8 cellular contexts compared by ENCODE assay signal in genomic region chr2:28751956-28752607, GRCh38. TPM values are rescaled to one million over a fixed set of nuclear protein-coding genes. Genes with fewer than 3 reads are reported as not detected.
DNase-seq lines count a peak whose midpoint lies in the region; ATAC-seq and TF ChIP-seq lines count a peak whose summit lies in the region.

No MANE protein-coding gene starts in this region.

- H3K9me3 ChIP-seq in CD4-positive, alpha-beta memory T cell (ENCODE audit: control insufficient read depth in 1 of 2, low read length in 2 of 2): no peaks in the 10 kb centered on the region

- POLR2A ChIA-PET in CD4-positive, alpha-beta memory T cell (lab: Charles Lee; ENCODE audit: partially characterized antibody): interaction anchor here (0.6 to 6.9 kb wide), 27 partner anchors 9 to 364 kb away, joined by 3 to 97 read pairs (median 5); partner anchors contain the start of genes FOSL2 and TRMT61B

- H3K4me3 ChIP-seq in CD4-positive, alpha-beta memory T cell (ENCODE audit: low read length in 2 of 2): peak overlapping the region; percentile 74 to 94
- peak overlapping the region; percentile 83 to 94 for H3K4me3 ChIP-seq in cardiac fibroblast (replicated peaks in 1 of 2; ENCODE audit: low read depth in 2 of 2, low read length in 2 of 2)

- no peaks in the 10 kb centered on the region for H3K36me3 ChIP-seq in CD4-positive, alpha-beta memory T cell (ENCODE audit: insufficient read depth, low read length)

- no peaks in the 10 kb centered on the region for H3K9me3 Mint-ChIP-seq in CD4-positive, alpha-beta memory T cell

- peak in 3 of 5 donors; percentile 35 to 46 (median 39) for DNase-seq in CD4-positive, alpha-beta memory T cell
- DNase-seq in cardiac fibroblast (ENCODE audit: low read depth in 2 of 2) (peak in 1 of 2 donors; percentile 13), left colon (peak in 1 of 2 donors; percentile 62), superior temporal gyrus (ENCODE audit: extremely low spot score) (no peak)
- DNase-seq in stimulated activated CD8-positive, alpha-beta memory T cell treated with anti-CD3 and anti-CD28 coated beads, Interleukin-4, amount 100 ng/mL, for 24 hours (ENCODE audit: low read depth): peak; percentile 3

- peaks cover 0 to 45% of the 10 kb centered on the region in 2 donors for H3K36me3 Mint-ChIP-seq in CD4-positive, alpha-beta memory T cell

- H3K27me3 ChIP-seq in CD4-positive, alpha-beta memory T cell (ENCODE audit: insufficient read depth, low read length): no peaks in the 10 kb centered on the region

- intact Hi-C loops in CD4-positive, alpha-beta memory T cell (cut with micrococcal nuclease): loop anchor here (1.0 to 10.0 kb wide), 6 partner anchors 59 to 1395 kb away; partner anchors contain the start of genes BABAM2, RBKS, SPDYA and TRMT61B
- intact Hi-C loops in left colon (cut with DNase I, micrococcal nuclease): loop anchor here in 1 of 2 donors (5.0 to 10.0 kb wide), 2 partner anchors 130 to 157 kb away; no protein-coding TSS in a partner anchor

- peaks cover 45 to 89% (median 63%) of the 10 kb centered on the region in 4 donors for H3K4me1 Mint-ChIP-seq in CD4-positive, alpha-beta memory T cell

- peaks cover 66% of the 10 kb centered on the region for H3K4me1 ChIP-seq in CD4-positive, alpha-beta memory T cell (ENCODE audit: insufficient read depth, low read length)

- ATAC-seq in GM18909 (IDR thresholded peaks at IDR 0.05; ENCODE audit: poor library complexity, unreplicated experiment): peak; percentile 35
- ATAC-seq in HG03097 (IDR thresholded peaks at IDR 0.05; ENCODE audit: low FRiP score, unreplicated experiment): peak; percentile 20
- ATAC-seq in SK-N-SH treated with all-trans-retinoic acid at 6 μM for 48 hours: peak; percentile 74
- ATAC-seq in left colon: peak; percentile 30

- CTCF ChIA-PET in CD4-positive, alpha-beta memory T cell (lab: Charles Lee; ENCODE audit: partially characterized antibody): interaction anchor here (1.0 to 18.0 kb wide), 10 partner anchors 9 to 192 kb away, joined by 3 to 299 read pairs (median 6); no protein-coding TSS in a partner anchor

- peak overlapping the region; percentile 94 for H3K27ac ChIP-seq in CD4-positive, alpha-beta memory T cell (ENCODE audit: low read depth, low read length)

- H3K27me3 Mint-ChIP-seq in CD4-positive, alpha-beta memory T cell: no peaks in the 10 kb centered on the region

- peak overlapping the region; percentile 88 to 99 (median 97) for H3K27ac Mint-ChIP-seq in CD4-positive, alpha-beta memory T cell

- TF ChIP-seq CTCF in cardiac fibroblast (IDR thresholded peaks at IDR 0.05; ENCODE audit: low read depth, low read length): no peak

- H3K4me3 Mint-ChIP-seq in CD4-positive, alpha-beta memory T cell: peak overlapping the region; percentile 90 to 99 (median 94)

TF ChIP-seq in SK-N-SH treated with all-trans-retinoic acid at 6 μM for 48 hours, 23 proteins besides CTCF, POLR2A, EP300 and RAD21:
- TF ChIP-seq ZNF8 (CRISPR knock-in tag; IDR thresholded peaks at IDR 0.05): peak; percentile 43; the same call in 1 of the 2 replicates
- peak; percentile 53; the same call in 1 of the 2 replicates for TF ChIP-seq ZNF70 (CRISPR knock-in tag; IDR thresholded peaks at IDR 0.05)
- no peak for TF ChIP-seq ZFP30 (CRISPR knock-in tag; IDR thresholded peaks at IDR 0.05)
- no peak for TF ChIP-seq ZNF565 (CRISPR knock-in tag; conservative IDR thresholded peaks at IDR 0.05; ENCODE audit: low read depth)
- TF ChIP-seq GLIS3 (CRISPR knock-in tag; IDR thresholded peaks at IDR 0.05): peak; percentile 13; the same call in 1 of the 2 replicates
- no peak for TF ChIP-seq ESRRG (CRISPR knock-in tag; IDR thresholded peaks at IDR 0.05)
- TF ChIP-seq ARNTL (CRISPR knock-in tag; IDR thresholded peaks at IDR 0.05; ENCODE audit: borderline replicate concordance, low read depth): 0 out of 2 replicates have a peak, but pooled peaks have one; percentile 12

RNA-seq across cellular contexts. Expression of gene PPP1CB, which starts 0.5 kb away (rescaled TPM):
- 100 to 1,000 TPM; 225 to 231 TPM for total RNA-seq in CD4-positive, alpha-beta memory T cell
- 10 to 100 TPM; 92.1 to 98.6 TPM for polyA plus RNA-seq in CD4-positive, alpha-beta memory T cell
- 100 to 1,000 TPM; 283 to 395 TPM for total RNA-seq in left colon

RNA-seq across cellular contexts. Expression of gene SPDYA, which starts 58.6 kb away (rescaled TPM):
- total RNA-seq in CD4-positive, alpha-beta memory T cell: 1 to 10 TPM; 4.5 to 4.9 TPM
- polyA plus RNA-seq in CD4-positive, alpha-beta memory T cell: under 1 TPM in 1 of 2 donors, not detected in 1; 0.14 TPM
- total RNA-seq in left colon: 1 to 10 TPM; 1.5 to 1.6 TPM

Comparison
In these comparisons a context has a peak if more than half of its experiments do, and no peak if none do; other contexts are left out.
1. ATAC-seq: peak in every context shown above with its lines; median percentile 74 in SK-N-SH treated with all-trans-retinoic acid at 6 μM for 48 hours; 35 in GM18909; 30 in left colon; 20 in HG03097.